Comparison of ENCODE assay signal across 8 cellular contexts in genomic region chr3:108221911-108222812, GRCh38. TPM values are rescaled to one million over a fixed set of nuclear protein-coding genes. Genes with fewer than 3 reads are reported as not detected.
DNase-seq lines count a peak whose midpoint lies in the region; TF ChIP-seq lines count a peak whose summit lies in the region.

Gene IFT57, minus strand, starts transcription at chr3:108222424. Its CDS starts 102 bp downstream, at chr3:108222322.

- peaks cover 48% of the 10 kb centered on the region for H3K4me1 Mint-ChIP-seq in nephron
- peaks cover 56% of the 10 kb centered on the region for H3K4me1 Mint-ChIP-seq in stimulated activated naive CD8-positive, alpha-beta T cell treated with anti-CD3 and anti-CD28 coated beads, Interleukin-15, Interleukin-2, amounts not matched to agents 100 ng/mL and 50 ng/mL, for 24 hours (ENCODE audit: low read depth)

- no peaks in the 10 kb centered on the region for H3K9me3 Mint-ChIP-seq in nephron
- no peaks in the 10 kb centered on the region for H3K9me3 Mint-ChIP-seq in stimulated activated naive CD8-positive, alpha-beta T cell treated with anti-CD3 and anti-CD28 coated beads, Interleukin-15, Interleukin-2, amounts not matched to agents 100 ng/mL and 50 ng/mL, for 24 hours

- H3K36me3 ChIP-seq in H7 (replicated peaks; ENCODE audit: control insufficient read depth, insufficient read depth, low read length), result no peaks in the 10 kb centered on the region

- no peaks in the 10 kb centered on the region for H3K27me3 Mint-ChIP-seq in nephron (ENCODE audit: low read depth)
- H3K27me3 Mint-ChIP-seq in stimulated activated naive CD8-positive, alpha-beta T cell treated with anti-CD3 and anti-CD28 coated beads, Interleukin-15, Interleukin-2, amounts not matched to agents 100 ng/mL and 50 ng/mL, for 24 hours, result no peaks in the 10 kb centered on the region

- peaks cover under 1% of the 10 kb centered on the region for H3K36me3 Mint-ChIP-seq in nephron (ENCODE audit: low read depth)
- peaks cover under 1% of the 10 kb centered on the region for H3K36me3 Mint-ChIP-seq in stimulated activated naive CD8-positive, alpha-beta T cell treated with anti-CD3 and anti-CD28 coated beads, Interleukin-15, Interleukin-2, amounts not matched to agents 100 ng/mL and 50 ng/mL, for 24 hours (ENCODE audit: low read depth)

- TF ChIP-seq CTCF in fibroblast of the aortic adventitia (IDR thresholded peaks at IDR 0.05; ENCODE audit: insufficient read depth, low read length) (no peak), nephron (IDR thresholded peaks at IDR 0.05; ENCODE audit: unreplicated experiment in 3 of 3) (no peak)

- H3K4me3 ChIP-seq in H7 (ENCODE audit: insufficient read depth, low read depth, low read length) (peak within 1 kb of the TSS; percentile 52), fibroblast of the aortic adventitia (ENCODE audit: low read depth, low read length) (peak within 1 kb of the TSS; percentile 89)

- no peaks in the 10 kb centered on the region for H3K27me3 ChIP-seq in H7 (ENCODE audit: control insufficient read depth, insufficient read depth, low read length)

- DNase-seq in EL (peak; percentile 98), H7 (peak; percentile 93), M059J (ENCODE audit: low read depth) (peak; percentile 99), SHP77 treated with DMSO at 0.1 percent for 48 hours (lab: John Stamatoyannopoulos, UW) (peak; percentile 97), fibroblast of the aortic adventitia (ENCODE audit: low read depth) (peak; percentile 97)
- DNase-seq in activated effector memory CD4-positive, alpha-beta T cell treated with anti-CD3 and anti-CD28 coated beads, Interleukin-2, amount 50 U/mL, for 16 hours, result peak; percentile 98

- peak within 1 kb of the TSS; percentile 98 to 99 (median 98) for H3K4me3 Mint-ChIP-seq in nephron
- peak within 1 kb of the TSS; percentile 100 for H3K4me3 Mint-ChIP-seq in stimulated activated naive CD8-positive, alpha-beta T cell treated with anti-CD3 and anti-CD28 coated beads, Interleukin-15, Interleukin-2, amounts not matched to agents 100 ng/mL and 50 ng/mL, for 24 hours

- H3K27ac Mint-ChIP-seq in nephron, result peak within 1 kb of the TSS; percentile 84 to 98 (median 97)
- peak within 1 kb of the TSS; percentile 99 for H3K27ac Mint-ChIP-seq in stimulated activated naive CD8-positive, alpha-beta T cell treated with anti-CD3 and anti-CD28 coated beads, Interleukin-15, Interleukin-2, amounts not matched to agents 100 ng/mL and 50 ng/mL, for 24 hours

RNA-seq across cellular contexts. Expression of gene IFT57, which starts in this region (rescaled TPM):
- total RNA-seq in H7 (2014; rRNA removed; shearing (Covaris generic)), result 28.7 and 29.6 TPM in 2 replicates
- 36.4 and 74.2 TPM in 2 replicates for total RNA-seq in M059J (2014; rRNA removed; shearing (Covaris generic))
- 47.6 and 199 TPM in 2 replicates for total RNA-seq in fibroblast of the aortic adventitia (ENCODE audit: low replicate concordance)

Comparison
In these comparisons a context has a peak if more than half of its experiments do, and no peak if none do; other contexts are left out.
1. Peak in every context shown above with its lines: DNase-seq and H3K4me3 ChIP-seq.